In genomic region chr4:24473309-24473721, GRCh38 we compare ENCODE assay signal across 8 cellular contexts.
DNase-seq lines count a peak whose midpoint lies in the region; ATAC-seq and TF ChIP-seq lines count a peak whose summit lies in the region.

No MANE protein-coding gene starts in this region.

- H3K27me3 ChIP-seq in DND-41 (ENCODE audit: insufficient read depth, low read length, poor library complexity), result no peaks in the 10 kb centered on the region

- H3K4me1 ChIP-seq in DND-41 (ENCODE audit: insufficient read depth, low read length), result peaks cover 11% of the 10 kb centered on the region; the same call in 1 of the 2 replicates

- H2AFZ ChIP-seq in DND-41 (ENCODE audit: low read depth, low read length), result peak overlapping the region; percentile 71

- peak; percentile 53 for DNase-seq in DND-41
- DNase-seq in activated B cell treated with CpG ODN at 0.5 μM for 24 hours, result no peak
- peak; percentile 45 for DNase-seq in glomerular visceral epithelial cell (ENCODE audit: extremely low spot score)
- DNase-seq in osteocyte (ENCODE audit: extremely low spot score, unreplicated experiment), result no peak
- no peak for DNase-seq in mesenteric fat pad (ENCODE audit: low spot score)
- no peak for DNase-seq in GM19240 (ENCODE audit: insufficient read length, low spot score)
- DNase-seq in NCI-H2029 treated with DMSO at 0.1 percent for 48 hours (lab: John Stamatoyannopoulos, UW), result no peak

- no peak overlapping the region for H3K27ac ChIP-seq in DND-41 (ENCODE audit: low read length)

- H3K4me3 Mint-ChIP-seq in activated B cell treated with CpG ODN at 0.5 μM for 24 hours, result peak overlapping the region; percentile 93
- H3K4me3 Mint-ChIP-seq in osteocyte (ENCODE audit: unreplicated experiment), result peak overlapping the region; percentile 96

- no peaks in the 10 kb centered on the region for H3K36me3 ChIP-seq in DND-41 (ENCODE audit: insufficient read depth, low read length)

- TF ChIP-seq CTCF in DND-41 (IDR thresholded peaks at IDR 0.05; ENCODE audit: borderline replicate concordance, extremely low read depth, low read length, poor library complexity, severe bottlenecking), result peak; percentile 38
- TF ChIP-seq CTCF in LNCAP (IDR thresholded peaks at IDR 0.05), result peak; percentile 25; the same call in 1 of the 2 replicates
- no peak for TF ChIP-seq CTCF in activated B cell treated with CpG ODN at 0.5 μM for 24 hours (IDR thresholded peaks at IDR 0.05)
- TF ChIP-seq CTCF in osteocyte (IDR thresholded peaks at IDR 0.05), result peak; percentile 37

- ATAC-seq in DND-41 (ENCODE audit: insufficient read depth, low read depth), result peak; percentile 88
- no peak for ATAC-seq in activated B cell treated with CpG ODN at 0.5 μM for 24 hours (ENCODE audit: low read depth)

- H3K36me3 Mint-ChIP-seq in activated B cell treated with CpG ODN at 0.5 μM for 24 hours (ENCODE audit: low read depth) (no peaks in the 10 kb centered on the region), osteocyte (ENCODE audit: unreplicated experiment) (no peaks in the 10 kb centered on the region)

- H3K4me3 ChIP-seq in DND-41 (ENCODE audit: low read depth in 1 of 2, low read length in 2 of 2), result peak overlapping the region; percentile 7 to 50; a peak in 3 of 4 replicates

- no peaks in the 10 kb centered on the region for H4K20me1 ChIP-seq in DND-41 (ENCODE audit: insufficient read depth, low read length)

- H3K27ac Mint-ChIP-seq in activated B cell treated with CpG ODN at 0.5 μM for 24 hours (no peak overlapping the region), osteocyte (ENCODE audit: unreplicated experiment) (peak overlapping the region; percentile 79)

- POLR2A ChIA-PET in activated B cell treated with CpG ODN at 0.5 μM for 24 hours (lab: Charles Lee), result no interaction called here

- H3K9me3 Mint-ChIP-seq in activated B cell treated with CpG ODN at 0.5 μM for 24 hours (no peaks in the 10 kb centered on the region), osteocyte (ENCODE audit: unreplicated experiment) (no peaks in the 10 kb centered on the region)

- peaks cover 35% of the 10 kb centered on the region for H3K4me1 Mint-ChIP-seq in activated B cell treated with CpG ODN at 0.5 μM for 24 hours
- H3K4me1 Mint-ChIP-seq in osteocyte (ENCODE audit: unreplicated experiment), result peaks cover 31% of the 10 kb centered on the region

- H3K9me3 ChIP-seq in DND-41 (ENCODE audit: insufficient read depth, low read length, severe bottlenecking), result no peaks in the 10 kb centered on the region

- H3K27me3 Mint-ChIP-seq in activated B cell treated with CpG ODN at 0.5 μM for 24 hours (peaks cover 58% of the 10 kb centered on the region), osteocyte (ENCODE audit: unreplicated experiment) (peaks cover 18% of the 10 kb centered on the region)

- intact Hi-C loops in activated B cell treated with CpG ODN at 0.5 μM for 24 hours (cut with micrococcal nuclease), result no loop called here

- peak overlapping the region; percentile 72 for H3K4me2 ChIP-seq in DND-41 (ENCODE audit: insufficient read depth, low read length)

- H3K9ac ChIP-seq in DND-41 (ENCODE audit: low read depth, low read length), result peak overlapping the region; percentile 52

- CTCF ChIA-PET in activated B cell treated with CpG ODN at 0.5 μM for 24 hours (lab: Charles Lee), result no interaction called here

- no peaks in the 10 kb centered on the region for H3K79me2 ChIP-seq in DND-41 (ENCODE audit: insufficient read depth, low read length)

Comparison
In these comparisons a context has a peak if more than half of its experiments do, and no peak if none do; other contexts are left out.
1. DNase-seq: peak in DND-41 (single experiment) and glomerular visceral epithelial cell (single experiment); none in activated B cell treated with CpG ODN at 0.5 μM for 24 hours (single experiment), osteocyte (single experiment), mesenteric fat pad (single experiment), GM19240 (single experiment) and NCI-H2029 treated with DMSO at 0.1 percent for 48 hours (single experiment).